In the genomic region with DNA sequence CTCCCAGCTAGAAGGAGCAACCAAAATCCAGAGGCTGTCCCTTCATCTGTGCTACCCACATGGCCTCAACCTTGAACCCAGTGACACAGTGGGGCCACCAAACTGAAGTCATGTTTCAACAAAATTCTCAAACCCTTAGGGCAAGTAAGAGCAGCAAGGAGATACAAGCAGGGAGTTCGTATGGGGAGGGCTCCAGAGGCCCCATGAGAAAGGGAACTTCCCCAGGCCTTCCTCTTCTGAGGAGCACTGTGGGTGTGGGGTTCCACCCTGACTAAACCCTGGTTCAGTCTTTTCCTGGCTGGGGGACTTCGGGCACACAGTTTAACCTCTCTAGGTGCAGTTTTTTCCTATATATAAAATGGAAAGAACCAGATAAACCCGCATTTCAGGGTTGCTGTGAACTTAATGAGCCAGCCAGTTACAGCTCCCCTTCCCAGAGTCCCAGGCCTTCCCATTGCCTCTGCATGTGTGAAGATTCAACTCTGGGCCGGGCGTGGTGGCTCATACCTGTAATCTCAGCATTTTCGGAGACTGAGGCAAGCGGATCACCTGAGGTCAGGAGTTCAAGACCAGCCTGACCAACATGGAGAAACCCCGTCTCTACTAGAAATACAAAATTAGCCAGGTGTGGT, we compare ENCODE assay signal across 2 cellular contexts.
TF ChIP-seq lines count a peak whose summit lies in the region.

No MANE protein-coding gene starts in this region.

TF ChIP-seq in SK-N-SH, 30 proteins besides CTCF, POLR2A, EP300 and RAD21:
- TF ChIP-seq IRF3 (IDR thresholded peaks at IDR 0.05; ENCODE audit: low read depth, low read length) (no peak), FOSL2 (IDR thresholded peaks at IDR 0.05; ENCODE audit: borderline replicate concordance, low read depth) (no peak), TCF12 (IDR thresholded peaks at IDR 0.05) (no peak), RFX5 (IDR thresholded peaks at IDR 0.05; ENCODE audit: low read length) (no peak), SIN3A (IDR thresholded peaks at IDR 0.05; ENCODE audit: borderline replicate concordance, low read depth, low read length) (no peak), RXRA (IDR thresholded peaks at IDR 0.05; ENCODE audit: borderline replicate concordance, low read depth) (no peak), TAF1 (IDR thresholded peaks at IDR 0.05; ENCODE audit: borderline replicate concordance, low read depth, low read length) (no peak), ZBTB33 (IDR thresholded peaks at IDR 0.05; ENCODE audit: borderline replicate concordance, low read depth) (no peak), FOXM1 (IDR thresholded peaks at IDR 0.05; ENCODE audit: low read depth) (no peak), MXI1 (IDR thresholded peaks at IDR 0.05; ENCODE audit: low read depth, low read length) (no peak), REST (IDR thresholded peaks at IDR 0.05; ENCODE audit: low read depth, low read length) (no peak), FOXJ3 (CRISPR knock-in tag; IDR thresholded peaks at IDR 0.05) (no peak), SMC3 (IDR thresholded peaks at IDR 0.05; ENCODE audit: low read depth, low read length) (no peak), RCOR1 (IDR thresholded peaks at IDR 0.05; ENCODE audit: low read length) (no peak)
TF ChIP-seq in SK-N-SH: peak in this region for 0.

TF ChIP-seq in SK-N-SH treated with all-trans-retinoic acid at 6 μM for 48 hours, 23 proteins besides CTCF, POLR2A, EP300 and RAD21:
- no peak for TF ChIP-seq CSDC2 (CRISPR knock-in tag; IDR thresholded peaks at IDR 0.05)
- TF ChIP-seq ZNF565 (CRISPR knock-in tag; conservative IDR thresholded peaks at IDR 0.05; ENCODE audit: low read depth), result no peak
- TF ChIP-seq SNAI2 (CRISPR knock-in tag; IDR thresholded peaks at IDR 0.05), result no peak
- no peak for TF ChIP-seq ISL1 (CRISPR knock-in tag; IDR thresholded peaks at IDR 0.05)
- TF ChIP-seq ZNF70 (CRISPR knock-in tag; IDR thresholded peaks at IDR 0.05), result no peak
- TF ChIP-seq TOX (CRISPR knock-in tag; IDR thresholded peaks at IDR 0.05; ENCODE audit: borderline replicate concordance), result no peak
- TF ChIP-seq ZNF8 (CRISPR knock-in tag; IDR thresholded peaks at IDR 0.05), result no peak
- no peak for TF ChIP-seq ZFP30 (CRISPR knock-in tag; IDR thresholded peaks at IDR 0.05)
- no peak for TF ChIP-seq ZC3H10 (CRISPR knock-in tag; IDR thresholded peaks at IDR 0.05)
- TF ChIP-seq TCF4 (CRISPR knock-in tag; IDR thresholded peaks at IDR 0.05; ENCODE audit: borderline replicate concordance), result no peak
- TF ChIP-seq PATZ1 (CRISPR knock-in tag; IDR thresholded peaks at IDR 0.05; ENCODE audit: borderline replicate concordance), result no peak
- no peak for TF ChIP-seq CREB5 (CRISPR knock-in tag; IDR thresholded peaks at IDR 0.05; ENCODE audit: low read depth)
- no peak for TF ChIP-seq PPARA (CRISPR knock-in tag; IDR thresholded peaks at IDR 0.05; ENCODE audit: borderline replicate concordance)
- TF ChIP-seq ESRRG (CRISPR knock-in tag; IDR thresholded peaks at IDR 0.05), result no peak
- no peak for TF ChIP-seq BACH2 (CRISPR knock-in tag; IDR thresholded peaks at IDR 0.05; ENCODE audit: borderline replicate concordance)
